ENCODE assay signal across 8 cellular contexts in genomic region chr15:38130200-38130567, GRCh38.
DNase-seq lines count a peak whose midpoint lies in the region; ATAC-seq and TF ChIP-seq lines count a peak whose summit lies in the region.

No MANE protein-coding gene starts in this region.

- DNase-seq in choroid plexus epithelial cell (ENCODE audit: low read depth) (peak; percentile 31), gastrocnemius medialis (no peak), NCI-H2029 (lab: John Stamatoyannopoulos, UW) (no peak), NCI-H345 treated with DMSO at 0.1 percent for 48 hours (lab: John Stamatoyannopoulos, UW; ENCODE audit: unreplicated experiment) (no peak), SIG-M5 (lab: John Stamatoyannopoulos, UW) (no peak)
- DNase-seq in activated effector memory CD4-positive, alpha-beta T cell treated with Interleukin-2 at 50 U/mL for 16 hours = no peak

- no peak for TF ChIP-seq CTCF in choroid plexus epithelial cell (conservative IDR thresholded peaks at IDR 0.05; ENCODE audit: low read depth, low read length)
- no peak for TF ChIP-seq CTCF in gastrocnemius medialis (IDR thresholded peaks at IDR 0.05 in 4 of 5, conservative IDR thresholded peaks at IDR 0.05 in 1 of 5)

- peak overlapping the region; percentile 55 to 73 (median 64) for H3K27ac ChIP-seq in gastrocnemius medialis

- H3K9me3 ChIP-seq in gastrocnemius medialis = no peaks in the 10 kb centered on the region

- ATAC-seq in GM19025 (IDR thresholded peaks at IDR 0.05; ENCODE audit: low read depth, unreplicated experiment) (peak; percentile 31), HG03066 (IDR thresholded peaks at IDR 0.05; ENCODE audit: low read depth, unreplicated experiment) (peak; percentile 32), gastrocnemius medialis (no peak)

- no peaks in the 10 kb centered on the region for H3K36me3 ChIP-seq in gastrocnemius medialis

- H3K4me3 ChIP-seq in choroid plexus epithelial cell (ENCODE audit: low read depth, low read length) (peak overlapping the region; percentile 9), gastrocnemius medialis (peak overlapping the region in 3 of 4 donors; percentile 17 to 33 (median 28))

- no peak for TF ChIP-seq POLR2A in gastrocnemius medialis (IDR thresholded peaks at IDR 0.05)

- in situ Hi-C loops in gastrocnemius medialis (cut with MboI; ENCODE audit: low sequenced_read_pairs in 4 of 4) = no loop called here

- no peaks in the 10 kb centered on the region for H3K27me3 ChIP-seq in gastrocnemius medialis

- H3K4me1 ChIP-seq in gastrocnemius medialis = peaks cover 0 to 4% of the 10 kb centered on the region in 2 donors

- intact Hi-C loops in gastrocnemius medialis (cut with DNase I; ENCODE audit: low total_unique reads) = no loop called here

Comparison
In these comparisons a context has a peak if more than half of its experiments do, and no peak if none do; other contexts are left out.
1. ATAC-seq: peak in GM19025 (single experiment) and HG03066 (single experiment); none in gastrocnemius medialis (0 of 2).